19 cellular contexts compared by ENCODE assay signal in the genomic region with DNA sequence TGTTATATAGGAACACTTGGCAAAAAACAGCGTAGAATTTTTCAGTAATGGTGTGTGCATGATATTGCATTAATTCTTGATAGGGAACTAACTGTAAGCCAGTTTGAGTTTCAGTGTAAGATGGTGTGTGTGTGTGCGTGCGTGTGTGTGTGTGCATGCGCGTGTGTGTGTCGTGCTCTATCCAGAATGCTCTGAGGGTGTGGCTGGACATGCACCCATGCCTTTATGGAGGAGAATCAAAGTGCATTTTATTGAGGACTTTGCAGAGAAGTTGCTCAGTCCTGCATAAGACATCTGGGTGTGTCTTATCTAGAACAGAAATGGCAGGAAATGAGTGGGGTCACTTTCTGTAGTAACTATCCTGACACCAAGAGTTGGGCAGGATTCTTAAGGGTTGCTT.
A peak's percentile ranks its signal among the peaks of the same experiment; 100 is the strongest.
DNase-seq lines count a peak whose midpoint lies in the region; ATAC-seq and TF ChIP-seq lines count a peak whose summit lies in the region.
"Had no signal": no experiment of that assay in that cellular context is flagged by ENCODE, and none has a peak within 500 bp of the region (broad histone marks: within the 10 kb centered on the region; RNA-seq: fewer than 3 reads in every experiment).

No MANE protein-coding gene starts in this region.

- peak overlapping the region; percentile 92 for H3K27ac ChIP-seq in SJCRH30
- H3K27ac ChIP-seq: GM23248 had no signal

- DNase-seq in SJCRH30 (peak; percentile 25 to 34), fibroblast of mammary gland (ENCODE audit: low read depth) (peak; percentile 4), mucosa of descending colon (peak in 2 of 3 donors; percentile 41 to 42), activated gamma-delta T cell (lab: John Stamatoyannopoulos, UW) (no peak), iPS-NIHi7 (ENCODE audit: extremely low spot score) (no peak)
- DNase-seq: ACHN; BE2C; C1 segment of cervical spinal cord; CD4-positive, CD25-positive, alpha-beta regulatory T cell; CD8-positive, alpha-beta memory T cell; COR-L47; DMS 273 treated with DMSO at 0.1 percent for 48 hours; DMS53; DND-41; EL; GM23248 had no signal

- intact Hi-C loops in mucosa of descending colon (cut with DNase I, micrococcal nuclease) = no loop called here

- H3K4me1 ChIP-seq in SJCRH30 (peaks cover 23% of the 10 kb centered on the region), mucosa of descending colon (ENCODE audit: low read depth) (peaks cover 6% of the 10 kb centered on the region)
- H3K4me1 ChIP-seq: BE2C, HAP-1 had no signal

- H3K36me3 ChIP-seq in SJCRH30 (no peaks in the 10 kb centered on the region), mucosa of descending colon (ENCODE audit: low read depth) (no peaks in the 10 kb centered on the region)
- H3K36me3 ChIP-seq: BE2C, HAP-1 had no signal

- no peaks in the 10 kb centered on the region for H3K9me3 ChIP-seq in SJCRH30 (replicated peaks)
- no peaks in the 10 kb centered on the region for H3K9me3 ChIP-seq in mucosa of descending colon
- H3K9me3 ChIP-seq: BE2C, HAP-1 had no signal

- ATAC-seq in mucosa of descending colon = peak; percentile 61
- ATAC-seq in HG02623 (IDR thresholded peaks at IDR 0.05; ENCODE audit: unreplicated experiment) = no peak
- ATAC-seq: GM12878 had no signal

- H3K4me3 ChIP-seq in SJCRH30 (peak overlapping the region; percentile 53; the same call in 1 of the 2 replicates), fibroblast of mammary gland (ENCODE audit: control insufficient read depth, low read depth, low read length) (no peak overlapping the region), mucosa of descending colon (no peak overlapping the region)
- H3K4me3 ChIP-seq: GM12878, GM23248, HAP-1 had no signal

- no peak for TF ChIP-seq CTCF in fibroblast of mammary gland (conservative IDR thresholded peaks at IDR 0.05; ENCODE audit: control insufficient read depth, insufficient read depth, low read depth, low read length)
- no peak for TF ChIP-seq CTCF in mucosa of descending colon (IDR thresholded peaks at IDR 0.05)

- no peaks in the 10 kb centered on the region for H3K27me3 ChIP-seq in SJCRH30
- H3K27me3 ChIP-seq: BE2C had no signal

Comparison
In these comparisons a context has a peak if more than half of its experiments do, and no peak if none do; other contexts are left out.
1. DNase-seq: peak in SJCRH30 (2 of 2), fibroblast of mammary gland (single experiment) and mucosa of descending colon (2 of 3); none in activated gamma-delta T cell (single experiment) and iPS-NIHi7 (single experiment).